In genomic region chr12:19369691-19370148, GRCh38 we compare ENCODE assay signal across 13 cellular contexts.
DNase-seq lines count a peak whose midpoint lies in the region; ATAC-seq, FAIRE-seq and TF ChIP-seq lines count a peak whose summit lies in the region.
"Had no signal": no experiment of that assay in that cellular context is flagged by ENCODE, and none has a peak within 500 bp of the region (broad histone marks: within the 10 kb centered on the region; RNA-seq: fewer than 3 reads in every experiment).

No MANE protein-coding gene starts in this region.

- H3K4me3 Mint-ChIP-seq in osteocyte (ENCODE audit: unreplicated experiment) = no peak overlapping the region
- H3K4me3 Mint-ChIP-seq in CD8-positive, alpha-beta memory T cell = no peak overlapping the region
- H3K4me3 Mint-ChIP-seq: CD8-positive, alpha-beta T cell; naive B cell had no signal

- intact Hi-C loops in pancreas (cut with DNase I) = no loop called here

- no peaks in the 10 kb centered on the region for H3K9me3 ChIP-seq in CD8-positive, alpha-beta memory T cell (ENCODE audit: low read length)
- no peaks in the 10 kb centered on the region for H3K9me3 ChIP-seq in pancreas

- H3K27me3 Mint-ChIP-seq in osteocyte (ENCODE audit: unreplicated experiment) = no peaks in the 10 kb centered on the region
- H3K27me3 Mint-ChIP-seq in CD8-positive, alpha-beta memory T cell = no peaks in the 10 kb centered on the region
- H3K27me3 Mint-ChIP-seq: naive B cell had no signal

- no peaks in the 10 kb centered on the region for H3K36me3 ChIP-seq in CD8-positive, alpha-beta memory T cell (ENCODE audit: insufficient read depth, low read length)
- peaks cover 7 to 33% (median 9%) of the 10 kb centered on the region in 3 donors for H3K36me3 ChIP-seq in pancreas

- H3K27me3 ChIP-seq in CD8-positive, alpha-beta memory T cell (ENCODE audit: insufficient read depth, low read length, poor library complexity, severe bottlenecking) = no peaks in the 10 kb centered on the region
- H3K27me3 ChIP-seq in pancreas = no peaks in the 10 kb centered on the region

- peak overlapping the region; percentile 54 for H3K27ac Mint-ChIP-seq in osteocyte (ENCODE audit: unreplicated experiment)
- peak overlapping the region in 1 of 8 donors; percentile 20 for H3K27ac Mint-ChIP-seq in CD8-positive, alpha-beta memory T cell
- H3K27ac Mint-ChIP-seq: CD8-positive, alpha-beta T cell; naive B cell had no signal

- ATAC-seq in pancreas = no peak
- ATAC-seq: CD8-positive, alpha-beta T cell had no signal

- no peak overlapping the region for H3K27ac ChIP-seq in CD8-positive, alpha-beta memory T cell (ENCODE audit: low read depth, low read length)
- no peak overlapping the region for H3K27ac ChIP-seq in pancreas

- H3K36me3 Mint-ChIP-seq in osteocyte (ENCODE audit: unreplicated experiment) = peaks cover 45% of the 10 kb centered on the region
- H3K36me3 Mint-ChIP-seq in CD8-positive, alpha-beta memory T cell = peaks cover 4 to 40% (median 11%) of the 10 kb centered on the region in 3 donors
- H3K36me3 Mint-ChIP-seq: CD8-positive, alpha-beta T cell; naive B cell had no signal

- DNase-seq in EH (ENCODE audit: low read depth) (peak; percentile 67), NCI-H2196 (lab: John Stamatoyannopoulos, UW; ENCODE audit: unreplicated experiment) (peak; percentile 59), fibroblast of gingiva (ENCODE audit: low read depth) (peak; percentile 76), osteocyte (ENCODE audit: extremely low spot score, unreplicated experiment) (no peak), DMS153 treated with DMSO at 0.1 percent for 48 hours (lab: John Stamatoyannopoulos, UW; ENCODE audit: unreplicated experiment) (no peak), NAMALWA (ENCODE audit: low spot score) (no peak), pancreas (no peak)
- no peak for DNase-seq in CD8-positive, alpha-beta memory T cell
- DNase-seq: CD8-positive, alpha-beta T cell; Kasumi-1; naive B cell; stimulated activated CD8-positive, alpha-beta memory T cell treated with anti-CD3 and anti-CD28 coated beads, Interleukin-4, amount 100 ng/mL, for 48 hours had no signal

- CTCF ChIA-PET in CD8-positive, alpha-beta memory T cell (lab: Charles Lee) = no interaction called here

- H3K4me3 ChIP-seq in CD8-positive, alpha-beta memory T cell (ENCODE audit: low read length) = no peak overlapping the region
- H3K4me3 ChIP-seq in pancreas = no peak overlapping the region

- POLR2A ChIA-PET in CD8-positive, alpha-beta memory T cell (lab: Charles Lee) = no interaction called here

- H3K9me3 Mint-ChIP-seq in osteocyte (ENCODE audit: unreplicated experiment) = no peaks in the 10 kb centered on the region
- no peaks in the 10 kb centered on the region for H3K9me3 Mint-ChIP-seq in CD8-positive, alpha-beta memory T cell
- H3K9me3 Mint-ChIP-seq: CD8-positive, alpha-beta T cell; naive B cell had no signal

- no peak for FAIRE-seq in pancreas (lab: Jason Lieb, UNC)
- FAIRE-seq: keratinocyte had no signal

- peaks cover 11% of the 10 kb centered on the region for H3K4me1 Mint-ChIP-seq in osteocyte (ENCODE audit: unreplicated experiment)
- H3K4me1 Mint-ChIP-seq in CD8-positive, alpha-beta memory T cell = peaks cover 0 to 4% (median 0%) of the 10 kb centered on the region in 3 donors
- H3K4me1 Mint-ChIP-seq: naive B cell had no signal

- TF ChIP-seq CTCF in osteocyte (IDR thresholded peaks at IDR 0.05) (no peak), pancreas (IDR thresholded peaks at IDR 0.05) (no peak)

- H3K4me1 ChIP-seq in CD8-positive, alpha-beta memory T cell (ENCODE audit: insufficient read depth, low read length) = no peaks in the 10 kb centered on the region
- no peaks in the 10 kb centered on the region for H3K4me1 ChIP-seq in pancreas

- 91% methylated on average over 6 of the region's 6 CpGs for WGBS in pancreas, 2 donors

Comparison
In these comparisons a context has a peak if more than half of its experiments do, and no peak if none do; other contexts are left out.
1. DNase-seq: peak in EH (single experiment), NCI-H2196 (single experiment) and fibroblast of gingiva (single experiment); none in osteocyte (single experiment), DMS153 treated with DMSO at 0.1 percent for 48 hours (single experiment), CD8-positive, alpha-beta memory T cell (0 of 5), NAMALWA (single experiment) and pancreas (0 of 6).